ENCODE assay signal across 17 cellular contexts in the genomic region with DNA sequence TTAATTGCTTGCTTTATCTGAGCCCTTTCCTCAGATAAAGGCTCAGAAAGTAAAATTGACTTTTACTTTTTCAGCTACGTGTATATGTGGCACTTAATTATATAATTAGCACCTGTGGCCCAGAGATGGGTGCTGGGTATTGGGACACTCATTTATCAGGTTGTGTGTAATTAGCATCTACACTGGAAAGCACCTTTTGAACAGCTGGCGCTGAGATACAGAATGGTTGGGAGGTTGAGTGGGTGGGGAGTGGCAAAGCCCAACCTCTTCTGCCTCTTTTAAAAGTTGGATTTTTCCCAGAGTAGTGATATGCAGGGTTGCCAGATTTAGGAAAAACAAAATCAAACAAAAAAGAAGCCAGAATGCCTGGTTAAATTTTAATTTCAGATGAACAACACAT.
A peak's percentile ranks its signal among the peaks of the same experiment; 100 is the strongest.
DNase-seq lines count a peak whose midpoint lies in the region; ATAC-seq lines count a peak whose summit lies in the region.
"Had no signal": no experiment of that assay in that cellular context is flagged by ENCODE, and none has a peak within 500 bp of the region (broad histone marks: within the 10 kb centered on the region; RNA-seq: fewer than 3 reads in every experiment).

No MANE protein-coding gene starts in this region.

- no peak overlapping the region for H3K27ac ChIP-seq in caudate nucleus (ENCODE audit: low read depth, low read length)
- H3K27ac ChIP-seq: neural progenitor cell had no signal

- DNase-seq in COR-L47 (lab: John Stamatoyannopoulos, UW) = peak; percentile 48
- DNase-seq in NCI-H146 treated with DMSO at 0.1 percent for 48 hours (lab: John Stamatoyannopoulos, UW; ENCODE audit: unreplicated experiment) = peak; percentile 76
- DNase-seq in NCI-H2029 treated with DMSO at 0.1 percent for 48 hours (lab: John Stamatoyannopoulos, UW) = no peak
- no peak for DNase-seq in T1000 (lab: John Stamatoyannopoulos, UW)
- DNase-seq in caudate nucleus (lab: John Stamatoyannopoulos, UW) = no peak
- no peak for DNase-seq in NCI-H510A treated with DMSO at 0.1 percent for 48 hours (lab: John Stamatoyannopoulos, UW)
- DNase-seq: ACHN; activated CD4-positive, alpha-beta T cell treated with anti-CD3 and anti-CD28 coated beads, Interleukin-2, amount 50 U/mL, for 1 hour; activated naive CD4-positive, alpha-beta T cell treated with Interleukin-2 at 50 U/mL for 16 hours; DMS53; NCI-H2171; retina; substantia nigra had no signal

- ATAC-seq in GM18873 (IDR thresholded peaks at IDR 0.05; ENCODE audit: low FRiP score, unreplicated experiment) (peak; percentile 73), HG02938 (IDR thresholded peaks at IDR 0.05; ENCODE audit: unreplicated experiment) (peak; percentile 87)
- ATAC-seq: GM23338 had no signal

Comparison
In these comparisons a context has a peak if more than half of its experiments do, and no peak if none do; other contexts are left out.
1. DNase-seq: peak in COR-L47 (single experiment) and NCI-H146 treated with DMSO at 0.1 percent for 48 hours (single experiment); none in NCI-H2029 treated with DMSO at 0.1 percent for 48 hours (single experiment), T1000 (single experiment), caudate nucleus (0 of 61) and NCI-H510A treated with DMSO at 0.1 percent for 48 hours (single experiment).